ENCODE assay signal across 8 cellular contexts in genomic region chr17:47896672-47897490, GRCh38. TPM values are rescaled to one million over a fixed set of nuclear protein-coding genes. Genes with fewer than 3 reads are reported as not detected.
A peak's percentile ranks its signal among the peaks of the same experiment; 100 is the strongest.
DNase-seq lines count a peak whose midpoint lies in the region; ATAC-seq, FAIRE-seq and TF ChIP-seq lines count a peak whose summit lies in the region.

No MANE protein-coding gene starts in this region.

- no TSS peak for BruUV-seq in OCI-LY7 (replicated peaks; lab: Mats Ljungman, UMichigan)

- H3K36me3 Mint-ChIP-seq in neural crest cell (ENCODE audit: low read depth), result peaks cover 2% of the 10 kb centered on the region

- H3K79me2 ChIP-seq in OCI-LY7 (ENCODE audit: insufficient read depth, low read depth, low read length), result peaks cover 32% of the 10 kb centered on the region

- H3K9me3 ChIP-seq in OCI-LY7 (ENCODE audit: low read length), result no peaks in the 10 kb centered on the region
- no peaks in the 10 kb centered on the region for H3K9me3 ChIP-seq in endocrine pancreas (ENCODE audit: control insufficient read depth, low read length)

- H3K27ac ChIP-seq in OCI-LY7 (ENCODE audit: low read depth, low read length, poor library complexity, severe bottlenecking), result peak overlapping the region; percentile 55

- H4K20me1 ChIP-seq in OCI-LY7 (ENCODE audit: insufficient read depth, low read length), result no peaks in the 10 kb centered on the region

- intact Hi-C loops in OCI-LY7 (cut with micrococcal nuclease; ENCODE audit: unreplicated experiment), result loop anchor here (1.0 to 5.0 kb wide), 3 partner anchors 44 to 120 kb away; partner anchors contain the start of gene PNPO

- H3K27me3 Mint-ChIP-seq in neural crest cell (ENCODE audit: low read depth), result no peaks in the 10 kb centered on the region

- H3K36me3 ChIP-seq in OCI-LY7 (ENCODE audit: insufficient read depth, low read length) (peaks cover 23% of the 10 kb centered on the region; the same call in 1 of the 2 replicates), endocrine pancreas (ENCODE audit: control insufficient read depth, insufficient read depth, low read length) (no peaks in the 10 kb centered on the region)

- H3K4me3 Mint-ChIP-seq in neural crest cell, result peak overlapping the region; percentile 92

- TF ChIP-seq CTCF in OCI-LY7 (conservative IDR thresholded peaks at IDR 0.05; ENCODE audit: low read length), result no peak
- no peak for TF ChIP-seq CTCF in neural crest cell (conservative IDR thresholded peaks at IDR 0.05)

- no peaks in the 10 kb centered on the region for H3K27me3 ChIP-seq in endocrine pancreas (ENCODE audit: control insufficient read depth, insufficient read depth, low read length)

- no peaks in the 10 kb centered on the region for H3K9me3 Mint-ChIP-seq in neural crest cell

- H3K4me1 ChIP-seq in OCI-LY7 (ENCODE audit: insufficient read depth, low read length, poor library complexity, severe bottlenecking) (peaks cover 29% of the 10 kb centered on the region), endocrine pancreas (ENCODE audit: control insufficient read depth, insufficient read depth, low read length) (peaks cover 7% of the 10 kb centered on the region)

- peak; percentile 62 for FAIRE-seq in GM19239 (lab: Jason Lieb, UNC)

- CTCF ChIA-PET in OCI-LY7 (lab: Charles Lee; ENCODE audit: unreplicated experiment), result no interaction called here

- H3K9me2 ChIP-seq in OCI-LY7 (ENCODE audit: insufficient read depth, low read length), result no peaks in the 10 kb centered on the region

- H3K4me2 ChIP-seq in OCI-LY7 (ENCODE audit: low read length), result peak overlapping the region; percentile 97

- H3K9ac ChIP-seq in endocrine pancreas (ENCODE audit: control insufficient read depth, insufficient read depth, low read length), result peak overlapping the region; percentile 100

- peak overlapping the region; percentile 49 for H2AFZ ChIP-seq in OCI-LY7 (ENCODE audit: low read length)

- no peak for DNase-seq in GM19239 (ENCODE audit: insufficient read length, low spot score)
- peak; percentile 6 for DNase-seq in OCI-LY7 (ENCODE audit: low spot score)
- no peak for DNase-seq in neural crest cell (ENCODE audit: low read depth, low spot score)
- no peak for DNase-seq in UCSD-AML1 (lab: John Stamatoyannopoulos, UW; ENCODE audit: unreplicated experiment)
- DNase-seq in foreskin melanocyte, result no peak
- no peak for DNase-seq in activated CD8-positive, alpha-beta memory T cell treated with anti-CD3 and anti-CD28 coated beads for 24 hours

- POLR2A ChIA-PET in OCI-LY7 (lab: Charles Lee), result no interaction called here

- no peak for ATAC-seq in GM18873 (IDR thresholded peaks at IDR 0.05; ENCODE audit: low FRiP score, unreplicated experiment)

- peak overlapping the region; percentile 75 for H3K27ac Mint-ChIP-seq in neural crest cell (ENCODE audit: unreplicated experiment)

- H3K4me3 ChIP-seq in OCI-LY7 (ENCODE audit: low read depth, low read length, poor library complexity, severe bottlenecking) (peak overlapping the region; percentile 89), endocrine pancreas (ENCODE audit: control insufficient read depth, insufficient read depth, low read length) (peak overlapping the region; percentile 84)

- H3K4me1 Mint-ChIP-seq in neural crest cell, result peaks cover 39% of the 10 kb centered on the region

RNA-seq across cellular contexts. Expression of gene SP2, which starts 0.8 kb away (rescaled TPM):
- total RNA-seq in OCI-LY7 (2014; rRNA removed; shearing (Covaris generic)), result 2.3 and 5.8 TPM in 2 replicates
- total RNA-seq in OCI-LY7 (2022) (22.1 and 24.1 TPM in 2 replicates), neural crest cell (22.4 and 23.2 TPM in 2 replicates)

RNA-seq across cellular contexts. Expression of gene PNPO, which starts 44.5 kb away (rescaled TPM):
- total RNA-seq in OCI-LY7 (2014; rRNA removed; shearing (Covaris generic)), result 14.0 and 14.7 TPM in 2 replicates
- total RNA-seq in OCI-LY7 (2022), result 30.4 and 33.8 TPM in 2 replicates
- total RNA-seq in neural crest cell, result 7.1 and 7.5 TPM in 2 replicates

RNA-seq across cellular contexts. Expression of gene SP6, which starts 45.9 kb away (rescaled TPM):
- total RNA-seq in OCI-LY7 (2014; rRNA removed; shearing (Covaris generic)), result 0.08 and 0.22 TPM in 2 replicates
- total RNA-seq in OCI-LY7 (2022), result 0.08 and 0.24 TPM in 2 replicates
- 0.16 and 0.25 TPM in 2 replicates for total RNA-seq in neural crest cell

RNA-seq across cellular contexts. Expression of gene SCRN2, which starts 55.8 kb away (rescaled TPM):
- total RNA-seq in OCI-LY7 (2014; rRNA removed; shearing (Covaris generic)), result 33.9 and 42.9 TPM in 2 replicates
- total RNA-seq in OCI-LY7 (2022) (37.3 and 39.1 TPM in 2 replicates), neural crest cell (32.7 and 37.8 TPM in 2 replicates)
